8 cellular contexts compared by ENCODE assay signal in genomic region chr2:10688921-10689807, GRCh38. TPM values are rescaled to one million over a fixed set of nuclear protein-coding genes. Genes with fewer than 3 reads are reported as not detected.
A peak's percentile ranks its signal among the peaks of the same experiment; 100 is the strongest.
DNase-seq lines count a peak whose midpoint lies in the region; ATAC-seq and TF ChIP-seq lines count a peak whose summit lies in the region.

No MANE protein-coding gene starts in this region.

- no peaks in the 10 kb centered on the region for H3K9me3 Mint-ChIP-seq in endodermal cell
- peaks cover 0 to 11% (median 0%) of the 10 kb centered on the region in 11 donors for H3K9me3 Mint-ChIP-seq in naive thymus-derived CD4-positive, alpha-beta T cell

- ATAC-seq in GM21825 (IDR thresholded peaks at IDR 0.05; ENCODE audit: unreplicated experiment) = peak; percentile 27
- ATAC-seq in naive thymus-derived CD4-positive, alpha-beta T cell = peak; percentile 15

- CTCF ChIA-PET in GM10248 (lab: Yijun Ruan, JAX) = interaction anchor here (1.0 to 1.9 kb wide), 7 partner anchors 10 to 149 kb away, joined by 3 to 7 read pairs (median 4); no protein-coding TSS in a partner anchor
- CTCF ChIA-PET in naive thymus-derived CD4-positive, alpha-beta T cell (lab: Charles Lee) = interaction anchor here (0.9 kb wide), 1 partner anchor 19 kb away, joined by 4 read pairs; no protein-coding TSS in a partner anchor

- peak overlapping the region; percentile 92 for H3K9ac ChIP-seq in endodermal cell (ENCODE audit: extremely low read depth, low read length, poor library complexity, severe bottlenecking)

- DNase-seq in GM10248 (ENCODE audit: extremely low spot score) (peak; percentile 26), NAMALWA (ENCODE audit: low spot score) (peak; percentile 32), endodermal cell (no peak), dedifferentiated amniotic fluid mesenchymal stem cell (ENCODE audit: extremely low spot score) (no peak), germinal center (ENCODE audit: low spot score) (no peak), NCI-H187 treated with DMSO at 0.1 percent for 48 hours (lab: John Stamatoyannopoulos, UW) (no peak)
- peak in 2 of 9 donors; percentile 6 to 8 for DNase-seq in naive thymus-derived CD4-positive, alpha-beta T cell

- TF ChIP-seq CTCF in GM10248 (IDR thresholded peaks at IDR 0.05; ENCODE audit: control extremely low read depth, extremely low read depth, low read depth, missing control alignments) (no peak), endodermal cell (conservative IDR thresholded peaks at IDR 0.05) (no peak)

- no peaks in the 10 kb centered on the region for H3K27me3 Mint-ChIP-seq in endodermal cell (ENCODE audit: insufficient read depth)
- H3K27me3 Mint-ChIP-seq in naive thymus-derived CD4-positive, alpha-beta T cell = peaks cover 0 to 2% (median 0%) of the 10 kb centered on the region in 5 donors

- H3K4me3 Mint-ChIP-seq in endodermal cell = no peak overlapping the region
- H3K4me3 Mint-ChIP-seq in naive thymus-derived CD4-positive, alpha-beta T cell = no peak overlapping the region

- intact Hi-C loops in naive thymus-derived CD4-positive, alpha-beta T cell (cut with micrococcal nuclease) = loop anchor here (5.0 to 10.0 kb wide), 3 partner anchors 123 to 656 kb away; partner anchors contain the start of genes HPCAL1 (in 1 of the 2), PDIA6 (in 1 of the 2) and ROCK2 (in 1 of the 2)

- 9% methylated on average over 23 to 27 of the region's 27 CpGs for WGBS in endodermal cell (ENCODE audit: insufficient coverage in 1 of 2, insufficient read length in 1 of 2), 2 experiments

- no peaks in the 10 kb centered on the region for H3K4me1 Mint-ChIP-seq in endodermal cell
- H3K4me1 Mint-ChIP-seq in naive thymus-derived CD4-positive, alpha-beta T cell = peaks cover 3 to 14% (median 6%) of the 10 kb centered on the region in 7 donors

- H3K4me3 ChIP-seq in endodermal cell (ENCODE audit: low read length) = peak overlapping the region; percentile 94
- peak overlapping the region; percentile 92 for H3K4me3 ChIP-seq in naive thymus-derived CD4-positive, alpha-beta T cell (ENCODE audit: low read length)

- H3K36me3 ChIP-seq in endodermal cell (ENCODE audit: control insufficient read depth, insufficient read depth, low read length) = no peaks in the 10 kb centered on the region
- peaks cover 0 to 8% (median 0%) of the 10 kb centered on the region in 3 experiments for H3K36me3 ChIP-seq in naive thymus-derived CD4-positive, alpha-beta T cell (ENCODE audit: control insufficient read depth in 2 of 3, insufficient read depth in 3 of 3, low read length in 3 of 3)

- no peak overlapping the region for H3K27ac ChIP-seq in endodermal cell (ENCODE audit: low read depth, low read length)
- H3K27ac ChIP-seq in naive thymus-derived CD4-positive, alpha-beta T cell (ENCODE audit: low read depth, low read length) = peak overlapping the region; percentile 84

- H3K4me1 ChIP-seq in endodermal cell (ENCODE audit: control insufficient read depth, insufficient read depth, low read length) = no peaks in the 10 kb centered on the region
- peaks cover 13 to 16% of the 10 kb centered on the region in 2 donors for H3K4me1 ChIP-seq in naive thymus-derived CD4-positive, alpha-beta T cell (ENCODE audit: control insufficient read depth in 2 of 2, insufficient read depth in 2 of 2, low read length in 2 of 2)

- H3K9me3 ChIP-seq in endodermal cell (ENCODE audit: control insufficient read depth, low read length) = no peaks in the 10 kb centered on the region
- H3K9me3 ChIP-seq in naive thymus-derived CD4-positive, alpha-beta T cell (ENCODE audit: control insufficient read depth in 2 of 3, low read length in 3 of 3) = no peaks in the 10 kb centered on the region

- H3K27ac Mint-ChIP-seq in endodermal cell = no peak overlapping the region
- H3K27ac Mint-ChIP-seq in naive thymus-derived CD4-positive, alpha-beta T cell = no peak overlapping the region

- no peaks in the 10 kb centered on the region for H3K36me3 Mint-ChIP-seq in endodermal cell (ENCODE audit: low read depth)
- H3K36me3 Mint-ChIP-seq in naive thymus-derived CD4-positive, alpha-beta T cell = peaks cover 0 to 4% (median 0%) of the 10 kb centered on the region in 5 donors

- H3K27me3 ChIP-seq in endodermal cell (ENCODE audit: control insufficient read depth, insufficient read depth, low read length, poor library complexity, severe bottlenecking) = no peaks in the 10 kb centered on the region
- H3K27me3 ChIP-seq in naive thymus-derived CD4-positive, alpha-beta T cell (ENCODE audit: control insufficient read depth in 2 of 2, insufficient read depth in 2 of 2, low read length in 2 of 2) = no peaks in the 10 kb centered on the region

- POLR2A ChIA-PET in GM10248 (lab: Yijun Ruan, JAX) = no interaction called here
- POLR2A ChIA-PET in naive thymus-derived CD4-positive, alpha-beta T cell (lab: Charles Lee) = interaction anchor here (1.4 to 2.0 kb wide), 3 partner anchors 8 to 443 kb away, joined by 6 to 7 read pairs (median 7); partner anchors contain the start of gene ODC1

RNA-seq across cellular contexts. Expression of gene NOL10, which starts 0.6 kb away (rescaled TPM):
- total RNA-seq in endodermal cell = 10 to 100 TPM; 25.0 to 28.3 TPM
- 19.5 TPM for polyA plus RNA-seq in endodermal cell (2013, experiment 1 of 2)
- polyA plus RNA-seq in endodermal cell (2013, experiment 2 of 2) = 19.6 TPM
- total RNA-seq in naive thymus-derived CD4-positive, alpha-beta T cell = 10 to 100 TPM; 15.5 to 26.2 (median 21.3) TPM
- 10 to 100 TPM; 14.7 to 25.6 TPM for polyA plus RNA-seq in naive thymus-derived CD4-positive, alpha-beta T cell

RNA-seq across cellular contexts. Expression of gene ATP6V1C2, which starts 32.3 kb away (rescaled TPM):
- total RNA-seq in endodermal cell = under 1 TPM; 0.26 to 0.73 TPM
- 0.07 TPM for polyA plus RNA-seq in endodermal cell (2013, experiment 1 of 2)
- polyA plus RNA-seq in endodermal cell (2013, experiment 2 of 2) = 0.29 TPM
- not detected for total RNA-seq in naive thymus-derived CD4-positive, alpha-beta T cell
- not detected for polyA plus RNA-seq in naive thymus-derived CD4-positive, alpha-beta T cell

Comparison
In these comparisons a context has a peak if more than half of its experiments do, and no peak if none do; other contexts are left out.
1. DNase-seq: peak in GM10248 (single experiment) and NAMALWA (single experiment); none in endodermal cell (single experiment), dedifferentiated amniotic fluid mesenchymal stem cell (single experiment), germinal center (single experiment) and NCI-H187 treated with DMSO at 0.1 percent for 48 hours (single experiment).